In genomic region chr12:45893240-45893639, GRCh38 we compare ENCODE assay signal across 10 cellular contexts.
DNase-seq lines count a peak whose midpoint lies in the region; ATAC-seq, FAIRE-seq and TF ChIP-seq lines count a peak whose summit lies in the region.
"Had no signal": no experiment of that assay in that cellular context is flagged by ENCODE, and none has a peak within 500 bp of the region (broad histone marks: within the 10 kb centered on the region; RNA-seq: fewer than 3 reads in every experiment).

No MANE protein-coding gene starts in this region.

- H3K4me1 ChIP-seq in MM.1S (ENCODE audit: low read length), result no peaks in the 10 kb centered on the region
- H3K4me1 ChIP-seq in endothelial cell of umbilical vein (ENCODE audit: control insufficient read depth, extremely low read depth, insufficient read depth, low read length), result no peaks in the 10 kb centered on the region

- no peaks in the 10 kb centered on the region for H3K9me1 ChIP-seq in endothelial cell of umbilical vein (replicated peaks; ENCODE audit: control insufficient read depth, extremely low read depth, insufficient read depth, low read length)

- H3K36me3 ChIP-seq in MM.1S (replicated peaks; ENCODE audit: insufficient read depth, low read length) (peaks cover 30% of the 10 kb centered on the region), endothelial cell of umbilical vein (ENCODE audit: control insufficient read depth in 2 of 2, extremely low read depth in 1 of 2, insufficient read depth in 2 of 2, low read length in 2 of 2) (peaks cover 4 to 18% of the 10 kb centered on the region in 2 experiments)

- H3K27ac ChIP-seq in MM.1S (ENCODE audit: low read length) (no peak overlapping the region), endothelial cell of umbilical vein (ENCODE audit: insufficient read depth, low read depth, low read length) (no peak overlapping the region)
- H3K27ac ChIP-seq: VCaP had no signal

- H3K4me3 ChIP-seq in GM12864 (ENCODE audit: low read depth, low read length) (no peak overlapping the region), MM.1S (ENCODE audit: low read length) (no peak overlapping the region), endothelial cell of umbilical vein (replicated peaks in 1 of 3; ENCODE audit: insufficient read depth in 1 of 3, low read depth in 1 of 3, low read length in 3 of 3) (no peak overlapping the region)

- BruUV-seq in endothelial cell of umbilical vein (replicated peaks; lab: Mats Ljungman, UMichigan), result no TSS peak

- no peak for ATAC-seq in left ventricle myocardium superior
- ATAC-seq: left lobe of liver had no signal

- dilution Hi-C loops in endothelial cell of umbilical vein (cut with MboI; ENCODE audit: extremely low pct_ligation_motif_present, low sequenced_read_pairs), result no loop called here

- DNase-seq in GM12864 (ENCODE audit: low read depth) (no peak), MM.1S (no peak), endothelial cell of umbilical vein (ENCODE audit: low read depth, low spot score) (no peak), pons (ENCODE audit: low spot score) (peak; percentile 87), GM10248 (ENCODE audit: extremely low spot score) (no peak), cardiac septum (ENCODE audit: low spot score) (no peak), left ventricle myocardium superior (no peak)
- DNase-seq: OCI-M1 had no signal

- no peaks in the 10 kb centered on the region for H3K79me2 ChIP-seq in MM.1S (ENCODE audit: low read length)
- H3K79me2 ChIP-seq in endothelial cell of umbilical vein (ENCODE audit: control insufficient read depth, insufficient read depth, low read length), result no peaks in the 10 kb centered on the region

- H3K27me3 ChIP-seq in MM.1S (replicated peaks; ENCODE audit: insufficient read depth, low read length) (no peaks in the 10 kb centered on the region), endothelial cell of umbilical vein (ENCODE audit: control insufficient read depth in 2 of 2, insufficient read depth in 2 of 2, low read length in 2 of 2) (no peaks in the 10 kb centered on the region)

- intact Hi-C loops in endothelial cell of umbilical vein (cut with micrococcal nuclease) (loop anchor here (5.0 kb wide), 1 partner anchor 131 kb away; no protein-coding TSS in a partner anchor), cardiac septum (cut with DNase I) (no loop called here), left ventricle myocardium superior (cut with micrococcal nuclease) (no loop called here)

- H3K9me2 ChIP-seq in MM.1S (replicated peaks; ENCODE audit: insufficient read depth, low read length), result no peaks in the 10 kb centered on the region

- no peak for FAIRE-seq in endothelial cell of umbilical vein (lab: Jason Lieb, UNC)

- POLR2A ChIA-PET in endothelial cell of umbilical vein (lab: Charles Lee), result no interaction called here
- POLR2A ChIA-PET in GM10248 (lab: Yijun Ruan, JAX), result no interaction called here

- H2AFZ ChIP-seq in MM.1S (ENCODE audit: low read length), result no peak overlapping the region
- H2AFZ ChIP-seq in endothelial cell of umbilical vein (ENCODE audit: low read depth, low read length), result no peak overlapping the region

- H3K9me3 ChIP-seq in MM.1S (replicated peaks; ENCODE audit: insufficient read depth, low read length) (no peaks in the 10 kb centered on the region), endothelial cell of umbilical vein (replicated peaks; ENCODE audit: control insufficient read depth, insufficient read depth, low read length) (no peaks in the 10 kb centered on the region)

- H3K4me2 ChIP-seq in MM.1S (ENCODE audit: low read depth, low read length) (no peak overlapping the region), endothelial cell of umbilical vein (ENCODE audit: insufficient read depth, low read length) (no peak overlapping the region)

- no peak for TF ChIP-seq POLR2A in endothelial cell of umbilical vein (IDR thresholded peaks at IDR 0.05; ENCODE audit: low read depth, low read length)

- H4K20me1 ChIP-seq in MM.1S (ENCODE audit: insufficient read depth, low read length), result no peaks in the 10 kb centered on the region
- no peaks in the 10 kb centered on the region for H4K20me1 ChIP-seq in endothelial cell of umbilical vein (replicated peaks; ENCODE audit: control insufficient read depth, extremely low read depth, insufficient read depth, low read length)

- H3F3A ChIP-seq in MM.1S (ENCODE audit: insufficient read depth, low read length), result peaks cover 4% of the 10 kb centered on the region; the same call in 1 of the 2 replicates

- H3K9ac ChIP-seq in MM.1S (ENCODE audit: low read length) (no peak overlapping the region), endothelial cell of umbilical vein (replicated peaks; ENCODE audit: extremely low read depth, insufficient read depth, low read length) (no peak overlapping the region)

- TF ChIP-seq CTCF in GM12864 (IDR thresholded peaks at IDR 0.05; ENCODE audit: low read depth, low read length, missing control alignments) (peak; percentile 15), MM.1S (IDR thresholded peaks at IDR 0.05; ENCODE audit: low read length) (peak; percentile 8; the same call in 1 of the 2 replicates), endothelial cell of umbilical vein (IDR thresholded peaks at IDR 0.05; ENCODE audit: extremely low read depth in 1 of 2, insufficient read depth in 1 of 2, low read depth in 1 of 2, low read length in 2 of 2) (peak; percentile 7 to 10), GM10248 (IDR thresholded peaks at IDR 0.05; ENCODE audit: control extremely low read depth, extremely low read depth, low read depth, missing control alignments) (no peak)

- CTCF ChIA-PET in endothelial cell of umbilical vein (lab: Charles Lee) (interaction anchor here (1.0 to 2.4 kb wide), 2 partner anchors 131 to 349 kb away, joined by 4 to 8 read pairs; no protein-coding TSS in a partner anchor), GM10248 (lab: Yijun Ruan, JAX) (interaction anchor here (1.0 to 1.7 kb wide), 5 partner anchors 12 to 49 kb away, joined by 3 to 9 read pairs (median 4); no protein-coding TSS in a partner anchor)

TF ChIP-seq in endothelial cell of umbilical vein, 7 proteins besides CTCF, POLR2A, EP300 and RAD21:
- TF ChIP-seq FOS (IDR thresholded peaks at IDR 0.05; ENCODE audit: borderline replicate concordance, insufficient read depth, low read length) (no peak), POLR2AphosphoS5 (IDR thresholded peaks at IDR 0.05; ENCODE audit: insufficient read depth, low read depth, low read length) (no peak), MYC (IDR thresholded peaks at IDR 0.05; ENCODE audit: low read depth, low read length) (no peak), JUN (IDR thresholded peaks at IDR 0.05; ENCODE audit: borderline replicate concordance, insufficient read depth, insufficient read length, low read depth) (no peak), MAX (IDR thresholded peaks at IDR 0.05; ENCODE audit: insufficient read depth, insufficient read length) (no peak), GATA2 (IDR thresholded peaks at IDR 0.05; ENCODE audit: insufficient read depth, insufficient read length, low read depth, low read length) (no peak), EZH2 (IDR thresholded peaks at IDR 0.05; ENCODE audit: borderline replicate concordance, low read depth, low read length, severe bottlenecking) (no peak)
TF ChIP-seq in endothelial cell of umbilical vein: peak in this region for 0.
